11 cellular contexts compared by ENCODE assay signal in the genomic region with DNA sequence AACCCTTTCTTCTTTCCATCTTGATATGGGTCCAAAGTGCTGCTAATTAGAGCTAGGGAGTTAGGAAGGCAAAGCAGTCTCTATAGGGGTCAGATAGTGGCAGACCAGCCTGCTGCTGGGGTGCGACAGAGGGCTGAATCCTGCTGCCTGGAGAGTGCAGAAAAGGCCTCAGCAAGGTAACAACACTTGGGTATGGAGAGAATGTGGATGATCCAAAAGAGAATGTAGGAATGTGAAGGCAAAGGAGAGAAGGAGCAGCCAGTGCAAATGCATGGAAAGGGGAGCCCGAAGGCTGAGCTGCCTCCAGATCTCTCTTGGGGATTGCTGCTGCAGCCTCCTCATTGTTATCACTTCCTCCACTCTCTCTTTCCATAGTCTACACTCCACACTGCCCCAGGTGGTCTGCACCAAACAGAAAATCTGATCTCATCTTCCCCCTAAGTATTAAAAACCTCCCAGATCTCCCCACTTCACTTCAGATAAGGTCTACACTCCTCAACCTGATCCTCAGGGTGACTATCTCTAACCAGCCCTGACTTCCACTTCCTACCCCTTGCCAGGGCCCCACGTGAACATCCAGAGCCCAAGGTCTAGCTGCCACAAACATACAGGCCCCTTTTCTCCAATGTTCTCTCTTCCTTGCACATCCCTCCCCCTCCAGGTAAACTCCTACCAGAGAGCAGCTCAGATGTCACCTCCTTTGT. TPM values are rescaled to one million over a fixed set of nuclear protein-coding genes. Genes with fewer than 3 reads are reported as not detected.
DNase-seq lines count a peak whose midpoint lies in the region; ATAC-seq, FAIRE-seq and TF ChIP-seq lines count a peak whose summit lies in the region.
"Had no signal": no experiment of that assay in that cellular context is flagged by ENCODE, and none has a peak within 500 bp of the region (broad histone marks: within the 10 kb centered on the region; RNA-seq: fewer than 3 reads in every experiment).

No MANE protein-coding gene starts in this region.

- peaks cover 3% of the 10 kb centered on the region for H3K36me3 Mint-ChIP-seq in T-helper 2 cell treated with Interferon-gamma antibody and Interleukin-4, amounts not matched to agents 5 μg/mL and 100 μg/mL, for 36 hours (ENCODE audit: low read depth)

- POLR2A ChIA-PET in SK-N-SH (lab: Yijun Ruan, JAX), result interaction anchor here (0.6 kb wide), 1 partner anchor 29 kb away, joined by 4 read pairs; the partner anchor contains the start of gene DRC3

- no peaks in the 10 kb centered on the region for H4K20me1 ChIP-seq in SK-N-SH (ENCODE audit: insufficient read depth)
- H4K20me1 ChIP-seq in keratinocyte (ENCODE audit: control insufficient read depth, extremely low read depth, insufficient read depth, low read length), result no peaks in the 10 kb centered on the region

- TF ChIP-seq EP300 in SK-N-SH (IDR thresholded peaks at IDR 0.05; ENCODE audit: borderline replicate concordance in 1 of 2, low read depth in 1 of 2, low read length in 1 of 2), result no peak

- H3K4me2 ChIP-seq in SK-N-SH (peak overlapping the region; percentile 78), keratinocyte (ENCODE audit: control insufficient read depth, extremely low read depth, insufficient read depth, low read depth, low read length) (peak overlapping the region; percentile 82)

- peak overlapping the region; percentile 14 for H3K27ac Mint-ChIP-seq in T-helper 2 cell treated with Interferon-gamma antibody and Interleukin-4, amounts not matched to agents 5 μg/mL and 100 μg/mL, for 36 hours
- H3K27ac Mint-ChIP-seq: dendritic cell treated with granulocyte-macrophage colony-stimulating factor and Interleukin-4, amounts not matched to agents 40 ng/mL and 50 ng/mL, for 4 days had no signal

- peaks cover 56% of the 10 kb centered on the region for H3F3A ChIP-seq in SK-N-SH (replicated peaks; ENCODE audit: insufficient read depth)

- peak overlapping the region in 1 of 2 experiments; percentile 48; a peak in 1 of 4 replicates for H3K4me3 ChIP-seq in SK-N-SH (ENCODE audit: low read depth in 2 of 2, low read length in 1 of 2)
- peak overlapping the region in 2 of 3 experiments; percentile 35 to 37 for H3K4me3 ChIP-seq in keratinocyte (ENCODE audit: control insufficient read depth in 2 of 3, extremely low read depth in 1 of 3, insufficient read depth in 2 of 3, low read depth in 1 of 3, low read length in 3 of 3)
- no peak overlapping the region for H3K4me3 ChIP-seq in MG63
- H3K4me3 ChIP-seq: SK-N-MC had no signal

- H3K27me3 Mint-ChIP-seq in T-helper 2 cell treated with Interferon-gamma antibody and Interleukin-4, amounts not matched to agents 5 μg/mL and 100 μg/mL, for 36 hours (ENCODE audit: low read depth), result peaks cover under 1% of the 10 kb centered on the region
- H3K27me3 Mint-ChIP-seq: dendritic cell treated with granulocyte-macrophage colony-stimulating factor and Interleukin-4, amounts not matched to agents 40 ng/mL and 50 ng/mL, for 4 days had no signal

- no peaks in the 10 kb centered on the region for H3K9me1 ChIP-seq in keratinocyte (ENCODE audit: control insufficient read depth, extremely low read depth, insufficient read depth, low read length)

- H3K36me3 ChIP-seq in SK-N-SH (replicated peaks in 1 of 2; ENCODE audit: control insufficient read depth in 1 of 2, insufficient read depth in 2 of 2, low read length in 1 of 2) (no peaks in the 10 kb centered on the region), keratinocyte (ENCODE audit: control insufficient read depth in 2 of 2, extremely low read depth in 1 of 2, insufficient read depth in 2 of 2, low read length in 2 of 2) (no peaks in the 10 kb centered on the region), MG63 (no peaks in the 10 kb centered on the region)

- FAIRE-seq in keratinocyte (lab: Jason Lieb, UNC), result no peak

- CTCF ChIA-PET in SK-N-SH (lab: Yijun Ruan, JAX), result interaction anchor here (1.6 to 6.1 kb wide), 3 partner anchors 9 to 23 kb away, joined by 4 to 35 read pairs (median 6); no protein-coding TSS in a partner anchor

- TF ChIP-seq CTCF in SK-N-SH (IDR thresholded peaks at IDR 0.05) (no peak), keratinocyte (optimal IDR thresholded peaks at IDR 0.05 in 1 of 3, IDR thresholded peaks at IDR 0.05 in 1 of 3, conservative IDR thresholded peaks at IDR 0.05 in 1 of 3; ENCODE audit: extremely low read depth in 1 of 3, insufficient read depth in 2 of 3, low read length in 3 of 3) (no peak)

- H3K27ac ChIP-seq in SK-N-SH (ENCODE audit: low read depth in 2 of 2, low read length in 1 of 2) (peak overlapping the region; percentile 74 to 96), keratinocyte (ENCODE audit: control insufficient read depth, insufficient read depth, low read length) (peak overlapping the region; percentile 27), substantia nigra (ENCODE audit: low read depth, low read length, poor library complexity, severe bottlenecking) (peak overlapping the region; percentile 40)
- H3K27ac ChIP-seq: SK-N-MC had no signal

- H3K79me2 ChIP-seq in SK-N-SH (ENCODE audit: insufficient read depth), result peaks cover 83% of the 10 kb centered on the region
- H3K79me2 ChIP-seq in keratinocyte (ENCODE audit: control insufficient read depth, insufficient read depth, low read length), result peaks cover 57% of the 10 kb centered on the region

- peaks cover 10% of the 10 kb centered on the region for H3K4me1 Mint-ChIP-seq in T-helper 2 cell treated with Interferon-gamma antibody and Interleukin-4, amounts not matched to agents 5 μg/mL and 100 μg/mL, for 36 hours (ENCODE audit: low read depth)

- WGBS in SK-N-SH (ENCODE audit: low lambda C conversion rate), result 57% methylated on average over 3 of the region's 3 CpGs

- no peak overlapping the region for H3K9ac ChIP-seq in SK-N-SH
- H3K9ac ChIP-seq in keratinocyte (ENCODE audit: control insufficient read depth, extremely low read depth, insufficient read depth, low read length), result no peak overlapping the region

- dilution Hi-C loops in keratinocyte (cut with MboI; ENCODE audit: extremely low pct_ligation_motif_present, low sequenced_read_pairs), result no loop called here

- no peaks in the 10 kb centered on the region for H3K9me3 ChIP-seq in SK-N-SH
- H3K9me3 ChIP-seq in keratinocyte (ENCODE audit: control insufficient read depth, low read depth, low read length), result no peaks in the 10 kb centered on the region
- H3K9me3 ChIP-seq in MG63, result no peaks in the 10 kb centered on the region

- DNase-seq in T-helper 2 cell treated with Interferon-gamma antibody and Interleukin-4, amounts not matched to agents 5 μg/mL and 100 μg/mL, for 36 hours (ENCODE audit: low spot score), result no peak
- DNase-seq in T-helper 2 cell (no peak), SK-N-SH (no peak), keratinocyte (ENCODE audit: low read depth, low spot score) (no peak), substantia nigra (lab: John Stamatoyannopoulos, UW) (no peak), MG63 (no peak), GOT3 (lab: John Stamatoyannopoulos, UW) (no peak)
- DNase-seq: NCI-H1694 treated with DMSO at 0.1 percent for 48 hours had no signal

- H3K4me3 Mint-ChIP-seq in T-helper 2 cell treated with Interferon-gamma antibody and Interleukin-4, amounts not matched to agents 5 μg/mL and 100 μg/mL, for 36 hours, result no peak overlapping the region
- H3K4me3 Mint-ChIP-seq: dendritic cell treated with granulocyte-macrophage colony-stimulating factor and Interleukin-4, amounts not matched to agents 40 ng/mL and 50 ng/mL, for 4 days had no signal

- TF ChIP-seq RAD21 in SK-N-SH (IDR thresholded peaks at IDR 0.05; ENCODE audit: low read length), result no peak

- H3K4me1 ChIP-seq in SK-N-SH (ENCODE audit: control insufficient read depth in 1 of 2, insufficient read depth in 2 of 2, low read depth in 1 of 2, low read length in 1 of 2) (peaks cover 63 to 85% of the 10 kb centered on the region in 2 experiments), keratinocyte (ENCODE audit: control insufficient read depth, extremely low read depth, insufficient read depth, low read length) (peaks cover 53% of the 10 kb centered on the region)

- no peak for ATAC-seq in GM18858 (IDR thresholded peaks at IDR 0.05; ENCODE audit: unreplicated experiment)

- no peak overlapping the region for H2AFZ ChIP-seq in SK-N-SH (ENCODE audit: low read depth)
- H2AFZ ChIP-seq in keratinocyte (ENCODE audit: control insufficient read depth, low read length), result no peak overlapping the region

- H3K9me3 Mint-ChIP-seq in T-helper 2 cell treated with Interferon-gamma antibody and Interleukin-4, amounts not matched to agents 5 μg/mL and 100 μg/mL, for 36 hours, result no peaks in the 10 kb centered on the region
- H3K9me3 Mint-ChIP-seq: dendritic cell treated with granulocyte-macrophage colony-stimulating factor and Interleukin-4, amounts not matched to agents 40 ng/mL and 50 ng/mL, for 4 days had no signal

- no peaks in the 10 kb centered on the region for H3K27me3 ChIP-seq in SK-N-SH (ENCODE audit: insufficient read depth)
- no peaks in the 10 kb centered on the region for H3K27me3 ChIP-seq in keratinocyte (ENCODE audit: control insufficient read depth, extremely low read depth, insufficient read depth, low read length)
- H3K27me3 ChIP-seq in MG63, result no peaks in the 10 kb centered on the region

- no peaks in the 10 kb centered on the region; the same call in 1 of the 2 replicates for H3K9me2 ChIP-seq in SK-N-SH

RNA-seq across cellular contexts. Expression of gene TOM1L2, which starts 28.8 kb away (rescaled TPM):
- polyA plus RNA-seq in SK-N-SH (2012; rRNA removed), result 85.4 and 91.7 TPM in 2 replicates
- 44.8 and 62.7 TPM in 2 replicates for polyA plus RNA-seq in SK-N-SH (2012; cell fraction: cytosol; rRNA removed)
- 250 and 259 TPM in 2 replicates for polyA plus RNA-seq in SK-N-SH (2012; cell fraction: nucleus; rRNA removed)
- 36.3 to 54.0 TPM (median 39.5 TPM) in 3 replicates for polyA plus RNA-seq in keratinocyte
- 35.8 TPM for polyA plus RNA-seq in keratinocyte (2011; ENCODE audit: low read depth)
- 34.8 and 46.4 TPM in 2 replicates for polyA plus RNA-seq in keratinocyte (2011; cell fraction: cytosol; rRNA removed)
- 102 and 124 TPM in 2 replicates for polyA plus RNA-seq in keratinocyte (2011; cell fraction: nucleus; rRNA removed)
- polyA plus RNA-seq in keratinocyte (2012; ENCODE audit: low replicate concordance), result 36.3 and 51.4 TPM in 2 replicates
- 58.4 to 133 TPM (median 75.2 TPM) in 3 replicates for polyA minus RNA-seq in keratinocyte
- 45.7 TPM for polyA minus RNA-seq in keratinocyte (2011; cell fraction: cytosol; rRNA and poly(A)+ RNA removed)
- 76.4 and 115 TPM in 2 replicates for polyA minus RNA-seq in keratinocyte (2011; cell fraction: nucleus; rRNA and poly(A)+ RNA removed)
- total RNA-seq in MG63 (2014; rRNA removed; shearing (Covaris generic); ENCODE audit: low replicate concordance), result 8.3 and 12.8 TPM in 2 replicates

RNA-seq across cellular contexts. Expression of gene DRC3, which starts 29.2 kb away (rescaled TPM):
- polyA plus RNA-seq in SK-N-SH (2012; rRNA removed) (3.6 and 5.5 TPM in 2 replicates), keratinocyte (0.42 to 0.80 TPM (median 0.69 TPM) in 3 replicates)
- 1.9 and 2.3 TPM in 2 replicates for polyA plus RNA-seq in SK-N-SH (2012; cell fraction: cytosol; rRNA removed)
- 19.0 and 26.4 TPM in 2 replicates for polyA plus RNA-seq in SK-N-SH (2012; cell fraction: nucleus; rRNA removed)
- not detected for polyA plus RNA-seq in keratinocyte (2011; ENCODE audit: low read depth)
- polyA plus RNA-seq in keratinocyte (2011; cell fraction: cytosol; rRNA removed), result 0.13 and 0.19 TPM in 2 replicates
- 0.98 and 1.1 TPM in 2 replicates for polyA plus RNA-seq in keratinocyte (2011; cell fraction: nucleus; rRNA removed)
- 0.93 and 1.7 TPM in 2 replicates for polyA plus RNA-seq in keratinocyte (2012; ENCODE audit: low replicate concordance)
- 0.74 to 1.9 TPM (median 1.5 TPM) in 3 replicates for polyA minus RNA-seq in keratinocyte
- polyA minus RNA-seq in keratinocyte (2011; cell fraction: cytosol; rRNA and poly(A)+ RNA removed), result not detected
- polyA minus RNA-seq in keratinocyte (2011; cell fraction: nucleus; rRNA and poly(A)+ RNA removed), result 0.32 and 0.47 TPM in 2 replicates
- 1.3 TPM in 1 of 2 replicates, not detected in the other for total RNA-seq in MG63 (2014; rRNA removed; shearing (Covaris generic); ENCODE audit: low replicate concordance)

Comparison
In these comparisons a context has a peak if more than half of its experiments do, and no peak if none do; other contexts are left out.
1. H3K27ac ChIP-seq: peak in every context shown above with its lines; median percentile 85 in SK-N-SH; 40 in substantia nigra; 27 in keratinocyte.